Comparison of ENCODE assay signal across 8 cellular contexts in the genomic region with DNA sequence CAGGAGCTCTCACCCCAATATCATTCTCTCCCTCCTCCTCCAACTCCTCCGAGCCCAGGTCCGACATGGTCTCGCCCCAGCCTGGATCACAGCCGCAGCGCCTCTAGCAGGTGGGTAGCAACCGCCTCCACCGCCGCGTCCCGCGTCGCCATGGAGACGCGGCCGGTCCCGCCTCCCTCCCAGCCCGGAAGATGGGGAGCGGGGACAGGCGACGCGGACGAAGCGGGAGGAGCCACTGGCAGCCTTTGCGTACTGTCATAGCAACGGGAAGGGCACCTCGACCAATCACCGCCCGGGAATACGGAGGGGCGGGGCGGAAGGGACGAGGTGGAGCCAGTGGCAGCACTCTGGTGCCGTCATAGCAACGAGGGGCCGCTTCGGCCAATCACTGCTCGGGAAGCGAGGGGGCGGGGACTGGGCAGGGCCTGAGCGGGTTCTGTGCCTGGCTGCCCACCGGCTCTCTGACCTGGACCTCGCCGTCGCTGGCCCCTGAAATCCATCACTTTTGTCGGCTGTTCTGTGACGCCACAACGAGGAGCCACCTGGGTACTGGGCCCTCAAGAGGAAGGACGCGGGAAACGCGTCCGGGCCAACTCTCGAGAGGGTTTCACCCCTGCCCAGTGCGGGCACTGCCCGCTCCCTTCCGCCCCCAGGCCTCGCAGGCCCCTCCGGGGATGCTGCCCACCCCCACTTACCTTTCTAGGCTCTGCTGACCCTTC. TPM values are rescaled to one million over a fixed set of nuclear protein-coding genes. Genes with fewer than 3 reads are reported as not detected.
A peak's percentile ranks its signal among the peaks of the same experiment; 100 is the strongest.
DNase-seq lines count a peak whose midpoint lies in the region; FAIRE-seq and TF ChIP-seq lines count a peak whose summit lies in the region.

Gene RSPH1, minus strand, starts transcription at position 105 of the 719 bp plus-strand sequence. Its CDS starts 38 bp downstream, at position 67.

- H3K27me3 Mint-ChIP-seq in nephron progenitor cell (ENCODE audit: low read depth, poor library complexity), result peaks cover 33% of the 10 kb centered on the region
- no peaks in the 10 kb centered on the region for H3K27me3 Mint-ChIP-seq in stimulated activated naive CD8-positive, alpha-beta T cell treated with anti-CD3 and anti-CD28 coated beads, Interleukin-15, Interleukin-2, amounts not matched to agents 100 ng/mL and 50 ng/mL, for 24 hours

- no peaks in the 10 kb centered on the region for H4K20me1 ChIP-seq in MM.1S (ENCODE audit: insufficient read depth, low read length)

- H3K4me1 ChIP-seq in MM.1S (ENCODE audit: low read length), result peaks cover 14% of the 10 kb centered on the region

- TF ChIP-seq CTCF in MM.1S (IDR thresholded peaks at IDR 0.05; ENCODE audit: low read length) (peak; percentile 28), fibroblast of villous mesenchyme (IDR thresholded peaks at IDR 0.05; ENCODE audit: insufficient read depth, low read depth, low read length) (no peak), nephron progenitor cell (IDR thresholded peaks at IDR 0.05) (no peak)

- peak within 1 kb of the TSS; percentile 56; the same call in 1 of the 2 replicates for H3K27ac ChIP-seq in MM.1S (ENCODE audit: low read length)

- H3K9me3 ChIP-seq in MM.1S (replicated peaks; ENCODE audit: insufficient read depth, low read length), result no peaks in the 10 kb centered on the region

- H3K4me1 Mint-ChIP-seq in nephron progenitor cell, result peaks cover 28% of the 10 kb centered on the region
- peaks cover 15% of the 10 kb centered on the region for H3K4me1 Mint-ChIP-seq in stimulated activated naive CD8-positive, alpha-beta T cell treated with anti-CD3 and anti-CD28 coated beads, Interleukin-15, Interleukin-2, amounts not matched to agents 100 ng/mL and 50 ng/mL, for 24 hours (ENCODE audit: low read depth)

- H3K27ac Mint-ChIP-seq in nephron progenitor cell, result peak within 1 kb of the TSS; percentile 98
- H3K27ac Mint-ChIP-seq in stimulated activated naive CD8-positive, alpha-beta T cell treated with anti-CD3 and anti-CD28 coated beads, Interleukin-15, Interleukin-2, amounts not matched to agents 100 ng/mL and 50 ng/mL, for 24 hours, result peak within 1 kb of the TSS; percentile 81

- H2AFZ ChIP-seq in MM.1S (ENCODE audit: low read length), result peak within 1 kb of the TSS; percentile 98

- peak within 1 kb of the TSS; percentile 91 for H3K4me3 Mint-ChIP-seq in nephron progenitor cell
- peak within 1 kb of the TSS; percentile 88 for H3K4me3 Mint-ChIP-seq in stimulated activated naive CD8-positive, alpha-beta T cell treated with anti-CD3 and anti-CD28 coated beads, Interleukin-15, Interleukin-2, amounts not matched to agents 100 ng/mL and 50 ng/mL, for 24 hours

- H3K9ac ChIP-seq in MM.1S (ENCODE audit: low read length), result peak within 1 kb of the TSS; percentile 87

- H3F3A ChIP-seq in MM.1S (ENCODE audit: insufficient read depth, low read length), result peaks cover 6% of the 10 kb centered on the region; the same call in 1 of the 2 replicates

- no peaks in the 10 kb centered on the region for H3K9me3 Mint-ChIP-seq in nephron progenitor cell
- H3K9me3 Mint-ChIP-seq in stimulated activated naive CD8-positive, alpha-beta T cell treated with anti-CD3 and anti-CD28 coated beads, Interleukin-15, Interleukin-2, amounts not matched to agents 100 ng/mL and 50 ng/mL, for 24 hours, result no peaks in the 10 kb centered on the region

- H3K79me2 ChIP-seq in MM.1S (ENCODE audit: low read length), result no peaks in the 10 kb centered on the region

- H3K36me3 Mint-ChIP-seq in nephron progenitor cell (ENCODE audit: low read depth), result no peaks in the 10 kb centered on the region
- H3K36me3 Mint-ChIP-seq in stimulated activated naive CD8-positive, alpha-beta T cell treated with anti-CD3 and anti-CD28 coated beads, Interleukin-15, Interleukin-2, amounts not matched to agents 100 ng/mL and 50 ng/mL, for 24 hours (ENCODE audit: low read depth), result no peaks in the 10 kb centered on the region

- H3K4me3 ChIP-seq in MM.1S (ENCODE audit: low read length) (peak within 1 kb of the TSS; percentile 82), fibroblast of villous mesenchyme (ENCODE audit: low read depth, low read length) (peak within 1 kb of the TSS; percentile 71)

- H3K27me3 ChIP-seq in MM.1S (replicated peaks; ENCODE audit: insufficient read depth, low read length), result peaks cover 73% of the 10 kb centered on the region

- no peaks in the 10 kb centered on the region for H3K9me2 ChIP-seq in MM.1S (replicated peaks; ENCODE audit: insufficient read depth, low read length)

- no peaks in the 10 kb centered on the region for H3K36me3 ChIP-seq in MM.1S (replicated peaks; ENCODE audit: insufficient read depth, low read length)

- FAIRE-seq in G401.6 (lab: Jason Lieb, UNC), result peak; percentile 97

- H3K4me2 ChIP-seq in MM.1S (ENCODE audit: low read depth, low read length), result peak within 1 kb of the TSS; percentile 99

- peak; percentile 63 for DNase-seq in HCEC 1CT
- peak; percentile 100 for DNase-seq in MM.1S
- peak; percentile 97 for DNase-seq in SHP77 treated with DMSO at 0.1 percent for 48 hours (lab: John Stamatoyannopoulos, UW)
- DNase-seq in activated gamma-delta T cell treated with Interleukin-2 at 50 U/mL for 16 hours, result peak; percentile 99
- DNase-seq in fibroblast of villous mesenchyme (ENCODE audit: low read depth), result peak; percentile 97
- peak; percentile 100 for DNase-seq in nephron progenitor cell

RNA-seq across cellular contexts. Expression of gene RSPH1, which starts in this region (rescaled TPM):
- not detected in 2 replicates for total RNA-seq in fibroblast of villous mesenchyme

Comparison
In these comparisons a context has a peak if more than half of its experiments do, and no peak if none do; other contexts are left out.
1. Peak in every context shown above with its lines: DNase-seq, H3K4me3 ChIP-seq and H3K27ac ChIP-seq.
2. Peak in DNase-seq and H3K4me3 ChIP-seq in fibroblast of villous mesenchyme; RNA of the gene not detected or under 1 TPM.